ENCODE assay signal across 18 cellular contexts in genomic region chr12:6967548-6968100, GRCh38. TPM values are rescaled to one million over a fixed set of nuclear protein-coding genes. Genes with fewer than 3 reads are reported as not detected.
DNase-seq lines count a peak whose midpoint lies in the region; ATAC-seq and TF ChIP-seq lines count a peak whose summit lies in the region.
"Had no signal": no experiment of that assay in that cellular context is flagged by ENCODE, and none has a peak within 500 bp of the region (broad histone marks: within the 10 kb centered on the region; RNA-seq: fewer than 3 reads in every experiment).

No MANE protein-coding gene starts in this region.

- H4K20me1 ChIP-seq in Loucy (ENCODE audit: insufficient read depth, low read length, poor library complexity, severe bottlenecking): peaks cover 17% of the 10 kb centered on the region

- H3F3A ChIP-seq in Loucy (ENCODE audit: low read depth): peaks cover 13% of the 10 kb centered on the region

- H3K9ac ChIP-seq in Loucy (ENCODE audit: low read depth, low read length, poor library complexity, severe bottlenecking) (no peak overlapping the region), duodenal mucosa (ENCODE audit: low read depth in 1 of 2, low read length in 2 of 2) (peak overlapping the region; percentile 54 to 94), skeletal muscle satellite cell (ENCODE audit: low read depth, low read length) (peak overlapping the region; percentile 97)

- H3K79me2 ChIP-seq in Loucy (ENCODE audit: insufficient read depth, low read length): peaks cover 55% of the 10 kb centered on the region

- no peaks in the 10 kb centered on the region for H3K9me3 ChIP-seq in Loucy (ENCODE audit: insufficient read depth, low read depth, low read length)
- H3K9me3 ChIP-seq in duodenal mucosa (ENCODE audit: control insufficient read depth in 1 of 2, low read length in 2 of 2): no peaks in the 10 kb centered on the region
- H3K9me3 ChIP-seq in skeletal muscle satellite cell (replicated peaks; ENCODE audit: low read length): no peaks in the 10 kb centered on the region
- H3K9me3 ChIP-seq: A549, tibial nerve had no signal

- no peak for TF ChIP-seq CTCF in Loucy (conservative IDR thresholded peaks at IDR 0.05; ENCODE audit: low read length)

- peak; percentile 2 for DNase-seq in activated CD4-positive, alpha-beta T cell treated with anti-CD3 and anti-CD28 coated beads for 48 hours
- no peak for DNase-seq in activated CD4-positive, alpha-beta T cell treated with anti-CD3 and anti-CD28 coated beads, Interleukin-2, amount 50 U/mL, for 4 hours
- no peak for DNase-seq in NCI-H446 (lab: John Stamatoyannopoulos, UW)
- DNase-seq: NCI-H1092 had no signal

- H3K9me2 ChIP-seq in Loucy (replicated peaks; ENCODE audit: low read depth, low read length): no peaks in the 10 kb centered on the region

- H3K27me3 ChIP-seq in Loucy (ENCODE audit: insufficient read depth, low read length, poor library complexity, severe bottlenecking): no peaks in the 10 kb centered on the region
- no peaks in the 10 kb centered on the region for H3K27me3 ChIP-seq in duodenal mucosa (ENCODE audit: control insufficient read depth in 1 of 2, insufficient read depth in 2 of 2, low read length in 2 of 2)
- no peaks in the 10 kb centered on the region for H3K27me3 ChIP-seq in skeletal muscle satellite cell (ENCODE audit: control insufficient read depth, insufficient read depth, low read length)
- H3K27me3 ChIP-seq: tibial nerve had no signal

- no peak overlapping the region for H2AFZ ChIP-seq in Loucy (ENCODE audit: low read length)

- no peak for ATAC-seq in GM21529 (IDR thresholded peaks at IDR 0.05; ENCODE audit: unreplicated experiment)
- ATAC-seq in GM21515 (IDR thresholded peaks at IDR 0.05; ENCODE audit: unreplicated experiment): no peak
- ATAC-seq: A549, left lobe of liver had no signal

- H3K4me1 ChIP-seq in Loucy (ENCODE audit: insufficient read depth, low read length, poor library complexity, severe bottlenecking) (peaks cover 33% of the 10 kb centered on the region), duodenal mucosa (ENCODE audit: control insufficient read depth in 1 of 2, insufficient read depth in 2 of 2, low read length in 2 of 2) (peaks cover 51 to 73% of the 10 kb centered on the region in 2 donors), skeletal muscle satellite cell (ENCODE audit: control insufficient read depth, insufficient read depth, low read length) (peaks cover 15% of the 10 kb centered on the region)

- H3K27ac ChIP-seq in duodenal mucosa (ENCODE audit: low read depth, low read length): no peak overlapping the region
- H3K27ac ChIP-seq: coronary artery, tibial nerve had no signal

- no peak overlapping the region for H3K4me3 ChIP-seq in Loucy (ENCODE audit: low read length, poor library complexity, severe bottlenecking)
- H3K4me3 ChIP-seq in duodenal mucosa (ENCODE audit: low read depth in 1 of 2, low read length in 2 of 2): no peak overlapping the region
- no peak overlapping the region for H3K4me3 ChIP-seq in skeletal muscle satellite cell (ENCODE audit: low read length)
- H3K4me3 ChIP-seq: A549, SK-N-MC, tibial nerve had no signal

- H3K36me3 ChIP-seq in Loucy (ENCODE audit: insufficient read depth, low read length) (peaks cover 27% of the 10 kb centered on the region; the same call in 1 of the 2 replicates), duodenal mucosa (ENCODE audit: control insufficient read depth in 1 of 2, insufficient read depth in 2 of 2, low read length in 2 of 2) (peaks cover 28 to 45% of the 10 kb centered on the region in 2 donors), skeletal muscle satellite cell (ENCODE audit: insufficient read depth, low read length) (peaks cover 55% of the 10 kb centered on the region)

- H3K4me2 ChIP-seq in Loucy (ENCODE audit: low read depth, low read length, poor library complexity, severe bottlenecking): peak overlapping the region; percentile 99
- H3K4me2 ChIP-seq in skeletal muscle satellite cell (ENCODE audit: low read length): no peak overlapping the region

RNA-seq across cellular contexts. Expression of gene PHB2, which starts 2.8 kb away (rescaled TPM):
- 225 and 243 TPM in 2 replicates for total RNA-seq in skeletal muscle satellite cell (2012; rRNA removed)

RNA-seq across cellular contexts. Expression of gene EMG1, which starts 3.1 kb away (rescaled TPM):
- 54.6 and 54.8 TPM in 2 replicates for total RNA-seq in skeletal muscle satellite cell (2012; rRNA removed)

RNA-seq across cellular contexts. Expression of gene PTPN6, which starts 16.5 kb away (rescaled TPM):
- total RNA-seq in skeletal muscle satellite cell (2012; rRNA removed): not detected in 2 replicates
- total RNA-seq: fibroblast of lung had no signal

RNA-seq across cellular contexts. Expression of gene C12orf57, which starts 23.8 kb away (rescaled TPM):
- 42.4 and 42.6 TPM in 2 replicates for total RNA-seq in skeletal muscle satellite cell (2012; rRNA removed)

RNA-seq across cellular contexts. Expression of gene RNU7-1, which starts 24.0 kb away (rescaled TPM):
- total RNA-seq in skeletal muscle satellite cell (2012; rRNA removed): not detected in 2 replicates
- total RNA-seq: aorta, fibroblast of lung, G401, left lobe of liver, myocyte, tibial nerve had no signal
